In genomic region chr11:13635290-13635689, GRCh38 we compare ENCODE assay signal across 29 cellular contexts.
"Had no signal": no experiment of that assay in that cellular context is flagged by ENCODE, and none has a peak within 500 bp of the region (broad histone marks: within the 10 kb centered on the region; RNA-seq: fewer than 3 reads in every experiment).

No MANE protein-coding gene starts in this region.

- H3K4me3 ChIP-seq: left lung, lower lobe of right lung, ovary, right atrium auricular region, right lobe of liver, suprapubic skin, thoracic aorta, tibial artery, upper lobe of right lung had no signal

- H3K36me3 ChIP-seq: left lung, lower lobe of right lung, ovary, right atrium auricular region, right lobe of liver, suprapubic skin, thoracic aorta, tibial artery, upper lobe of right lung had no signal

- H3K9me3 Mint-ChIP-seq: natural killer cell treated with Interleukin-12 subunit alpha and Interleukin-12 subunit beta and Interleukin-15 and Interleukin-18, amount 100 ng/mL, for 72 hours had no signal

- H3K27ac ChIP-seq: left lung, lower lobe of right lung, ovary, right atrium auricular region, right lobe of liver, suprapubic skin, thoracic aorta, tibial artery, upper lobe of right lung had no signal

- H3K36me3 Mint-ChIP-seq: mesothelial cell of epicardium, naive B cell had no signal

- H3K9me3 ChIP-seq: left lung, lower lobe of right lung, ovary, right atrium auricular region, right lobe of liver, thoracic aorta, upper lobe of right lung had no signal

- DNase-seq: head of caudate nucleus; hippocampal formation; immature natural killer cell; kidney; left colon; left lung; lower lobe of right lung; mammary epithelial cell; mesenchymal stem cell; naive B cell; ovary; right lobe of liver; stimulated activated CD4-positive, alpha-beta T cell treated with anti-CD3 and anti-CD28 coated beads, Interleukin-12 subunit alpha, Interleukin-12 subunit beta, amount 100 ng/mL, for 4 hours; stimulated activated CD4-positive, alpha-beta T cell treated with anti-CD3 and anti-CD28 coated beads, Interleukin-15, amount 100 ng/mL, for 24 hours; stimulated activated CD4-positive, alpha-beta T cell treated with anti-CD3 and anti-CD28 coated beads, Interleukin-2, amount 100 ng/mL, for 24 hours; stimulated activated CD4-positive, alpha-beta T cell treated with anti-CD3 and anti-CD28 coated beads, Interleukin-4, amount 100 ng/mL, for 1 hour; stimulated activated naive CD4-positive, alpha-beta T cell; tibial artery; trophoblast cell; upper lobe of right lung had no signal

- H3K4me3 Mint-ChIP-seq: immature natural killer cell; mesothelial cell of epicardium; naive B cell; natural killer cell treated with Interleukin-12 subunit alpha and Interleukin-12 subunit beta and Interleukin-15 and Interleukin-18, amount 100 ng/mL, for 72 hours; stimulated activated naive CD8-positive, alpha-beta T cell treated with anti-CD3 and anti-CD28 coated beads, Interleukin-15, Interleukin-2, amounts not matched to agents 100 ng/mL and 50 ng/mL, for 24 hours had no signal

- H3K4me1 Mint-ChIP-seq: immature natural killer cell, mesothelial cell of epicardium, naive B cell had no signal

- H3K27ac Mint-ChIP-seq: immature natural killer cell; mesothelial cell of epicardium; naive B cell; natural killer cell treated with Interleukin-12 subunit alpha and Interleukin-12 subunit beta and Interleukin-15 and Interleukin-18, amount 100 ng/mL, for 72 hours; progenitor cell of endocrine pancreas; stimulated activated naive CD8-positive, alpha-beta T cell treated with anti-CD3 and anti-CD28 coated beads, Interleukin-15, Interleukin-2, amounts not matched to agents 100 ng/mL and 50 ng/mL, for 24 hours had no signal

- ATAC-seq: left lung; lower lobe of right lung; natural killer cell treated with Interleukin-12 subunit alpha and Interleukin-12 subunit beta and Interleukin-15 and Interleukin-18, amount 100 ng/mL, for 72 hours; upper lobe of right lung had no signal

- FAIRE-seq: islet of Langerhans, kidney, urothelium cell line had no signal

- H3K4me1 ChIP-seq: left lung, lower lobe of right lung, right atrium auricular region, right lobe of liver, suprapubic skin, tibial artery, upper lobe of right lung had no signal

- H3K27me3 ChIP-seq: right atrium auricular region, right lobe of liver, suprapubic skin, tibial artery, upper lobe of right lung had no signal
